In genomic region chr5:16082982-16083381, GRCh38 we compare ENCODE assay signal across 30 cellular contexts.
"Had no signal": no experiment of that assay in that cellular context is flagged by ENCODE, and none has a peak within 500 bp of the region (broad histone marks: within the 10 kb centered on the region; RNA-seq: fewer than 3 reads in every experiment).

No MANE protein-coding gene starts in this region.

- H3K36me3 ChIP-seq: neutrophil, pancreas, right lobe of liver, sigmoid colon, suprapubic skin, tibial artery, transverse colon, upper lobe of right lung, vagina had no signal

- H3K4me3 ChIP-seq: pancreas, psoas muscle, right lobe of liver, sigmoid colon, suprapubic skin, testis, tibial artery, transverse colon, upper lobe of right lung, vagina had no signal

- H3K9me3 Mint-ChIP-seq: nephron progenitor cell, type B pancreatic cell had no signal

- H3K27ac Mint-ChIP-seq: naive B cell; naive thymus-derived CD8-positive, alpha-beta T cell; natural killer cell treated with Interleukin-12 subunit alpha and Interleukin-12 subunit beta and Interleukin-15 and Interleukin-18, amount 100 ng/mL, for 72 hours; nephron progenitor cell; progenitor cell of endocrine pancreas; stimulated activated effector memory CD8-positive, alpha-beta T cell treated with anti-CD3 and anti-CD28 coated beads, Interleukin-12 subunit alpha, Interleukin-12 subunit beta, amount 100 ng/mL, for 72 hours; stimulated activated naive CD8-positive, alpha-beta T cell treated with anti-CD3 and anti-CD28 coated beads, Interleukin-15, amount 100 ng/mL, for 72 hours; type B pancreatic cell had no signal

- H3K27me3 Mint-ChIP-seq: naive B cell; natural killer cell treated with Interleukin-12 subunit alpha and Interleukin-12 subunit beta and Interleukin-15 and Interleukin-18, amount 100 ng/mL, for 72 hours; progenitor cell of endocrine pancreas had no signal

- H3K36me3 Mint-ChIP-seq: naive thymus-derived CD8-positive, alpha-beta T cell; stimulated activated effector memory CD8-positive, alpha-beta T cell treated with anti-CD3 and anti-CD28 coated beads, Interleukin-12 subunit alpha, Interleukin-12 subunit beta, amount 100 ng/mL, for 72 hours; type B pancreatic cell had no signal

- H3K27ac ChIP-seq: neutrophil, pancreas, psoas muscle, right lobe of liver, sigmoid colon, suprapubic skin, testis, tibial artery, transverse colon, upper lobe of right lung, vagina had no signal

- H3K9me3 ChIP-seq: neutrophil, pancreas, psoas muscle, right lobe of liver, sigmoid colon, suprapubic skin, testis, tibial artery, transverse colon, upper lobe of right lung, vagina had no signal

- H3K4me3 Mint-ChIP-seq: naive B cell; naive thymus-derived CD8-positive, alpha-beta T cell; natural killer cell treated with Interleukin-12 subunit alpha and Interleukin-12 subunit beta and Interleukin-15 and Interleukin-18, amount 100 ng/mL, for 72 hours; nephron progenitor cell; neural crest cell; stimulated activated effector memory CD8-positive, alpha-beta T cell treated with anti-CD3 and anti-CD28 coated beads, Interleukin-12 subunit alpha, Interleukin-12 subunit beta, amount 100 ng/mL, for 72 hours; stimulated activated naive CD8-positive, alpha-beta T cell treated with anti-CD3 and anti-CD28 coated beads, Interleukin-15, amount 100 ng/mL, for 72 hours; type B pancreatic cell had no signal

- ATAC-seq: naive thymus-derived CD8-positive, alpha-beta T cell; natural killer cell treated with Interleukin-12 subunit alpha and Interleukin-12 subunit beta and Interleukin-15 and Interleukin-18, amount 100 ng/mL, for 72 hours; pancreas; psoas muscle; right cardiac atrium; right lobe of liver; stimulated activated effector memory CD8-positive, alpha-beta T cell treated with anti-CD3 and anti-CD28 coated beads, Interleukin-12 subunit alpha, Interleukin-12 subunit beta, amount 100 ng/mL, for 72 hours; stimulated activated naive CD8-positive, alpha-beta T cell treated with anti-CD3 and anti-CD28 coated beads, Interleukin-15, amount 100 ng/mL, for 72 hours; stimulated activated naive CD8-positive, alpha-beta T cell treated with anti-CD3 and anti-CD28 coated beads, Interleukin-15, Interleukin-2, amounts not matched to agents 100 U/mL and 50 U/mL, for 24 hours; upper lobe of right lung had no signal

- H3K27me3 ChIP-seq: neutrophil, pancreas, right lobe of liver, sigmoid colon, suprapubic skin, testis, transverse colon, upper lobe of right lung, vagina had no signal

- H3K4me1 Mint-ChIP-seq: naive B cell; naive thymus-derived CD8-positive, alpha-beta T cell; stimulated activated effector memory CD8-positive, alpha-beta T cell treated with anti-CD3 and anti-CD28 coated beads, Interleukin-12 subunit alpha, Interleukin-12 subunit beta, amount 100 ng/mL, for 72 hours; stimulated activated naive CD8-positive, alpha-beta T cell treated with anti-CD3 and anti-CD28 coated beads, Interleukin-15, amount 100 ng/mL, for 72 hours had no signal

- DNase-seq: naive B cell; naive thymus-derived CD8-positive, alpha-beta T cell; nephron progenitor cell; nucleus accumbens; pancreas; psoas muscle; right cardiac atrium; right lobe of liver; sigmoid colon; small intestine; stimulated activated CD4-positive, alpha-beta T cell treated with anti-CD3 and anti-CD28 coated beads, Interleukin-15, amount 100 ng/mL, for 24 hours; stimulated activated CD4-positive, alpha-beta T cell treated with anti-CD3 and anti-CD28 coated beads, Interleukin-2, amount 100 ng/mL, for 24 hours; stimulated activated CD4-positive, alpha-beta T cell treated with anti-CD3 and anti-CD28 coated beads, Interleukin-2, amount 100 ng/mL, for 48 hours; stimulated activated CD4-positive, alpha-beta T cell treated with anti-CD3 and anti-CD28 coated beads, Interleukin-4, amount 100 ng/mL, for 24 hours; stimulated activated naive CD4-positive, alpha-beta T cell; stimulated activated naive CD8-positive, alpha-beta T cell treated with anti-CD3 and anti-CD28 coated beads, Interleukin-15, amount 100 ng/mL, for 72 hours; stimulated activated naive CD8-positive, alpha-beta T cell treated with anti-CD3 and anti-CD28 coated beads, Interleukin-15, Interleukin-2, amounts not matched to agents 100 U/mL and 50 U/mL, for 24 hours; substantia nigra; testis; tibial artery; transverse colon; upper lobe of right lung had no signal

- H3K4me1 ChIP-seq: pancreas, psoas muscle, right lobe of liver, sigmoid colon, suprapubic skin, testis, tibial artery, transverse colon, upper lobe of right lung, vagina had no signal
